ENCODE assay signal across 19 cellular contexts in the genomic region with DNA sequence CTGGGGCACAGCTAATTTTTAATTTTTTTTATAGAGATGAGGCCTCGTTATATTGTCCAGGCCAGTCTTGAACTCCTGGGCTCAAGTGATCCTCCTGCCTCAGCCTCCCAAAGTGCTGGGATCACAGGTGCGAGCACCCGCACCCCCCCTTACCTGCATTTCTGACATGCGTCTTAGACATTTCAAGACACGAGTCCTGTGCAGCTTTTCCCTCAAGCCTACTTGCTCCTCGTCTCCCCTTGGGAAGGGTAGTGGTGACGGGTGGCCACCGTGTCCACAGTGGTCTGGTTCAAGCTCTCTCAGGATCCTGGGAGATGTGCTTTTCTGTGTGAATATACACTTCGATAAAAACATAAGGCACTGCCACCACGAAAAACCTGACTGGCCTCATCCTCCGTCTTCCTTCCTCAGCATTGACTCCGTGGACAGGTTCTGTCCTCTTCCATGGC.
"Had no signal": no experiment of that assay in that cellular context is flagged by ENCODE, and none has a peak within 500 bp of the region (broad histone marks: within the 10 kb centered on the region; RNA-seq: fewer than 3 reads in every experiment).

No MANE protein-coding gene starts in this region.

- H3K27me3 Mint-ChIP-seq: T-helper 17 cell had no signal

- ATAC-seq: psoas muscle, right cardiac atrium, T-helper 17 cell, upper lobe of right lung had no signal

- H3K27ac ChIP-seq: breast epithelium, hepatocyte, ovary, psoas muscle had no signal

- H3K4me3 ChIP-seq: adrenal gland, breast epithelium, esophagus squamous epithelium, hepatocyte, lung, ovary, psoas muscle, stomach, testis, upper lobe of right lung had no signal

- H3K27me3 ChIP-seq: adrenal gland, breast epithelium, esophagus squamous epithelium, hepatocyte, ovary, stomach, testis, upper lobe of right lung had no signal

- H3K4me1 Mint-ChIP-seq: neural crest cell had no signal

- DNase-seq: activated CD4-positive, alpha-beta T cell treated with anti-CD3 and anti-CD28 coated beads, Interleukin-2, amount 50 U/mL, for 4 hours; activated naive CD4-positive, alpha-beta T cell treated with anti-CD3 and anti-CD28 coated beads, Interleukin-2, amount 50 U/mL, for 16 hours; effector CD8-positive, alpha-beta T cell; esophagus squamous epithelium; midbrain; psoas muscle; small intestine; stimulated activated CD4-positive, alpha-beta T cell treated with anti-CD3 and anti-CD28 coated beads, Interleukin-4, amount 100 ng/mL, for 1 hour; stomach; T-helper 17 cell; upper lobe of right lung had no signal

- H3K36me3 ChIP-seq: breast epithelium, ovary had no signal

- H3K4me3 Mint-ChIP-seq: neural crest cell, T-helper 17 cell had no signal

- H3K9me3 ChIP-seq: adrenal gland, breast epithelium, esophagus squamous epithelium, ovary, psoas muscle, stomach, testis, upper lobe of right lung had no signal

- H3K9me3 Mint-ChIP-seq: neural crest cell had no signal
